Comparison of ENCODE assay signal across 17 cellular contexts in genomic region chr18:58401191-58401590, GRCh38.
DNase-seq lines count a peak whose midpoint lies in the region; ATAC-seq and TF ChIP-seq lines count a peak whose summit lies in the region.
"Had no signal": no experiment of that assay in that cellular context is flagged by ENCODE, and none has a peak within 500 bp of the region (broad histone marks: within the 10 kb centered on the region; RNA-seq: fewer than 3 reads in every experiment).

No MANE protein-coding gene starts in this region.

- peaks cover 17% of the 10 kb centered on the region for H3K4me1 ChIP-seq in CD4-positive, alpha-beta memory T cell (ENCODE audit: insufficient read depth, low read length)
- H3K4me1 ChIP-seq in naive thymus-derived CD4-positive, alpha-beta T cell (ENCODE audit: control insufficient read depth in 2 of 2, insufficient read depth in 2 of 2, low read length in 2 of 2) = peaks cover 0 to 3% of the 10 kb centered on the region in 2 donors
- H3K4me1 ChIP-seq in vagina = peaks cover 15% of the 10 kb centered on the region

- intact Hi-C loops in activated CD4-positive, alpha-beta T cell treated with anti-CD3 and anti-CD28 coated beads, Interleukin-2, amount 10 ng/mL, durations not matched to agents 24 days and 14 days (cut with micrococcal nuclease) = no loop called here
- intact Hi-C loops in CD4-positive, alpha-beta memory T cell (cut with micrococcal nuclease) = no loop called here
- intact Hi-C loops in naive thymus-derived CD4-positive, alpha-beta T cell (cut with micrococcal nuclease) = loop anchor here in 1 of 2 donors (1.0 kb wide), 1 partner anchor 37 kb away; no protein-coding TSS in a partner anchor
- intact Hi-C loops in vagina (cut with DNase I) = no loop called here

- H3K27me3 Mint-ChIP-seq in activated CD4-positive, alpha-beta T cell treated with anti-CD3 and anti-CD28 coated beads, Interleukin-2, amount 10 ng/mL, durations not matched to agents 7 days and 5 days = no peaks in the 10 kb centered on the region
- no peaks in the 10 kb centered on the region for H3K27me3 Mint-ChIP-seq in activated CD4-positive, alpha-beta T cell treated with anti-CD3 and anti-CD28 coated beads, Interleukin-2, amount 10 ng/mL, durations not matched to agents 24 days and 14 days
- H3K27me3 Mint-ChIP-seq in CD4-positive, alpha-beta memory T cell = no peaks in the 10 kb centered on the region
- peaks cover 3% of the 10 kb centered on the region for H3K27me3 Mint-ChIP-seq in activated T-helper 17 cell treated with anti-CD3 and anti-CD28 coated beads, Interleukin-2, amount 50 U/mL, for 72 hours
- peaks cover 0 to 3% (median 0%) of the 10 kb centered on the region in 5 donors for H3K27me3 Mint-ChIP-seq in naive thymus-derived CD4-positive, alpha-beta T cell
- H3K27me3 Mint-ChIP-seq: IgD-negative memory B cell had no signal

- POLR2A ChIA-PET in activated CD4-positive, alpha-beta T cell treated with anti-CD3 and anti-CD28 coated beads, Interleukin-2, amount 10 ng/mL, durations not matched to agents 7 days and 5 days (lab: Charles Lee) = no interaction called here
- POLR2A ChIA-PET in CD4-positive, alpha-beta memory T cell (lab: Charles Lee; ENCODE audit: partially characterized antibody) = no interaction called here
- POLR2A ChIA-PET in naive thymus-derived CD4-positive, alpha-beta T cell (lab: Charles Lee) = interaction anchor here (0.6 kb wide), 1 partner anchor 90 kb away, joined by 3 read pairs; no protein-coding TSS in a partner anchor

- no peak for DNase-seq in activated CD4-positive, alpha-beta T cell treated with anti-CD3 and anti-CD28 coated beads, Interleukin-2, amount 10 ng/mL, durations not matched to agents 7 days and 5 days
- no peak for DNase-seq in activated CD4-positive, alpha-beta T cell treated with anti-CD3 and anti-CD28 coated beads, Interleukin-2, amount 10 ng/mL, durations not matched to agents 24 days and 14 days
- DNase-seq in CD4-positive, alpha-beta memory T cell = no peak
- DNase-seq in naive thymus-derived CD4-positive, alpha-beta T cell = peak in 4 of 9 donors; percentile 9 to 27 (median 16)
- DNase-seq in T-helper 9 cell (no peak), vagina (ENCODE audit: extremely low spot score in 2 of 2) (no peak)
- DNase-seq: 8988T; CD8-positive, alpha-beta memory T cell; Karpas-422; NCI-H1436; NCI-H1930; NCI-H345; NCI-H524 treated with DMSO at 0.1 percent for 48 hours had no signal

- CTCF ChIA-PET in activated CD4-positive, alpha-beta T cell treated with anti-CD3 and anti-CD28 coated beads, Interleukin-2, amount 10 ng/mL, durations not matched to agents 7 days and 5 days (lab: Charles Lee) = interaction anchor here (1.4 kb wide), 1 partner anchor 362 kb away, joined by 3 read pairs; no protein-coding TSS in a partner anchor
- CTCF ChIA-PET in CD4-positive, alpha-beta memory T cell (lab: Charles Lee; ENCODE audit: partially characterized antibody) = interaction anchor here (1.0 to 1.6 kb wide), 2 partner anchors 90 to 363 kb away, joined by 4 to 5 read pairs; no protein-coding TSS in a partner anchor
- CTCF ChIA-PET in naive thymus-derived CD4-positive, alpha-beta T cell (lab: Charles Lee) = interaction anchor here (0.6 to 1.3 kb wide), 4 partner anchors 101 to 363 kb away, joined by 3 to 6 read pairs (median 4); no protein-coding TSS in a partner anchor

- peak; percentile 24 for ATAC-seq in activated T-helper 17 cell treated with anti-CD3 and anti-CD28 coated beads, Interleukin-2, amount 50 U/mL, for 72 hours (replicated peaks)
- ATAC-seq in naive thymus-derived CD4-positive, alpha-beta T cell = no peak
- ATAC-seq in GM19452 (IDR thresholded peaks at IDR 0.05; ENCODE audit: unreplicated experiment) = no peak

- no peak for TF ChIP-seq CTCF in vagina (IDR thresholded peaks at IDR 0.05)

- no peak for TF ChIP-seq POLR2A in vagina (IDR thresholded peaks at IDR 0.05)

- H3K27ac ChIP-seq in CD4-positive, alpha-beta memory T cell (ENCODE audit: low read depth, low read length) = no peak overlapping the region
- H3K27ac ChIP-seq in naive thymus-derived CD4-positive, alpha-beta T cell (ENCODE audit: low read depth, low read length) = peak overlapping the region; percentile 51
- no peak overlapping the region for H3K27ac ChIP-seq in vagina

- H3K4me1 Mint-ChIP-seq in activated CD4-positive, alpha-beta T cell treated with anti-CD3 and anti-CD28 coated beads, Interleukin-2, amount 10 ng/mL, durations not matched to agents 7 days and 5 days = peaks cover 29% of the 10 kb centered on the region
- H3K4me1 Mint-ChIP-seq in activated CD4-positive, alpha-beta T cell treated with anti-CD3 and anti-CD28 coated beads, Interleukin-2, amount 10 ng/mL, durations not matched to agents 24 days and 14 days = peaks cover 5% of the 10 kb centered on the region
- H3K4me1 Mint-ChIP-seq in CD4-positive, alpha-beta memory T cell = peaks cover 5 to 20% (median 8%) of the 10 kb centered on the region in 4 donors
- H3K4me1 Mint-ChIP-seq in activated T-helper 17 cell treated with anti-CD3 and anti-CD28 coated beads, Interleukin-2, amount 50 U/mL, for 72 hours = peaks cover 7% of the 10 kb centered on the region
- H3K4me1 Mint-ChIP-seq in naive thymus-derived CD4-positive, alpha-beta T cell = peaks cover 5 to 28% (median 25%) of the 10 kb centered on the region in 7 donors
- H3K4me1 Mint-ChIP-seq: B cell, IgD-negative memory B cell had no signal

- H3K36me3 ChIP-seq in CD4-positive, alpha-beta memory T cell (ENCODE audit: insufficient read depth, low read length) = no peaks in the 10 kb centered on the region
- H3K36me3 ChIP-seq in naive thymus-derived CD4-positive, alpha-beta T cell (ENCODE audit: control insufficient read depth in 2 of 3, insufficient read depth in 3 of 3, low read length in 3 of 3) = no peaks in the 10 kb centered on the region
- H3K36me3 ChIP-seq in vagina = no peaks in the 10 kb centered on the region

- no peaks in the 10 kb centered on the region for H3K36me3 Mint-ChIP-seq in activated CD4-positive, alpha-beta T cell treated with anti-CD3 and anti-CD28 coated beads, Interleukin-2, amount 10 ng/mL, durations not matched to agents 7 days and 5 days (ENCODE audit: low read depth)
- no peaks in the 10 kb centered on the region for H3K36me3 Mint-ChIP-seq in activated CD4-positive, alpha-beta T cell treated with anti-CD3 and anti-CD28 coated beads, Interleukin-2, amount 10 ng/mL, durations not matched to agents 24 days and 14 days (ENCODE audit: low read depth)
- no peaks in the 10 kb centered on the region for H3K36me3 Mint-ChIP-seq in CD4-positive, alpha-beta memory T cell
- no peaks in the 10 kb centered on the region for H3K36me3 Mint-ChIP-seq in activated T-helper 17 cell treated with anti-CD3 and anti-CD28 coated beads, Interleukin-2, amount 50 U/mL, for 72 hours (ENCODE audit: low read depth)
- H3K36me3 Mint-ChIP-seq in naive thymus-derived CD4-positive, alpha-beta T cell = no peaks in the 10 kb centered on the region
- H3K36me3 Mint-ChIP-seq: CD8-positive, alpha-beta memory T cell had no signal

- H3K9me3 ChIP-seq in CD4-positive, alpha-beta memory T cell (ENCODE audit: control insufficient read depth in 1 of 2, low read length in 2 of 2) = no peaks in the 10 kb centered on the region
- no peaks in the 10 kb centered on the region for H3K9me3 ChIP-seq in naive thymus-derived CD4-positive, alpha-beta T cell (ENCODE audit: control insufficient read depth in 2 of 3, low read length in 3 of 3)
- H3K9me3 ChIP-seq in vagina = no peaks in the 10 kb centered on the region

- peak overlapping the region; percentile 89 for H3K27ac Mint-ChIP-seq in activated CD4-positive, alpha-beta T cell treated with anti-CD3 and anti-CD28 coated beads, Interleukin-2, amount 10 ng/mL, durations not matched to agents 7 days and 5 days
- no peak overlapping the region for H3K27ac Mint-ChIP-seq in activated CD4-positive, alpha-beta T cell treated with anti-CD3 and anti-CD28 coated beads, Interleukin-2, amount 10 ng/mL, durations not matched to agents 24 days and 14 days
- H3K27ac Mint-ChIP-seq in CD4-positive, alpha-beta memory T cell = peak overlapping the region in 3 of 7 donors; percentile 22 to 46 (median 25)
- peak overlapping the region; percentile 54 for H3K27ac Mint-ChIP-seq in activated T-helper 17 cell treated with anti-CD3 and anti-CD28 coated beads, Interleukin-2, amount 50 U/mL, for 72 hours
- H3K27ac Mint-ChIP-seq in naive thymus-derived CD4-positive, alpha-beta T cell = peak overlapping the region; percentile 35 to 86 (median 68)
- H3K27ac Mint-ChIP-seq: B cell; CD8-positive, alpha-beta memory T cell had no signal

- H3K4me3 ChIP-seq in CD4-positive, alpha-beta memory T cell (ENCODE audit: low read length in 2 of 2) = no peak overlapping the region
- no peak overlapping the region for H3K4me3 ChIP-seq in naive thymus-derived CD4-positive, alpha-beta T cell (ENCODE audit: low read length)
- no peak overlapping the region for H3K4me3 ChIP-seq in vagina

- no peaks in the 10 kb centered on the region for H3K27me3 ChIP-seq in CD4-positive, alpha-beta memory T cell (ENCODE audit: insufficient read depth, low read length)
- no peaks in the 10 kb centered on the region for H3K27me3 ChIP-seq in naive thymus-derived CD4-positive, alpha-beta T cell (ENCODE audit: control insufficient read depth in 2 of 2, insufficient read depth in 2 of 2, low read length in 2 of 2)
- no peaks in the 10 kb centered on the region for H3K27me3 ChIP-seq in vagina

- H3K4me3 Mint-ChIP-seq in activated CD4-positive, alpha-beta T cell treated with anti-CD3 and anti-CD28 coated beads, Interleukin-2, amount 10 ng/mL, durations not matched to agents 7 days and 5 days = no peak overlapping the region
- no peak overlapping the region for H3K4me3 Mint-ChIP-seq in activated CD4-positive, alpha-beta T cell treated with anti-CD3 and anti-CD28 coated beads, Interleukin-2, amount 10 ng/mL, durations not matched to agents 24 days and 14 days
- H3K4me3 Mint-ChIP-seq in CD4-positive, alpha-beta memory T cell = peak overlapping the region in 6 of 8 donors; percentile 1 to 70 (median 40)
- peak overlapping the region; percentile 24 for H3K4me3 Mint-ChIP-seq in activated T-helper 17 cell treated with anti-CD3 and anti-CD28 coated beads, Interleukin-2, amount 50 U/mL, for 72 hours
- H3K4me3 Mint-ChIP-seq in naive thymus-derived CD4-positive, alpha-beta T cell = peak overlapping the region in 9 of 10 donors; percentile 12 to 66 (median 58)
- H3K4me3 Mint-ChIP-seq: B cell; CD8-positive, alpha-beta memory T cell had no signal

- no peaks in the 10 kb centered on the region for H3K9me3 Mint-ChIP-seq in activated CD4-positive, alpha-beta T cell treated with anti-CD3 and anti-CD28 coated beads, Interleukin-2, amount 10 ng/mL, durations not matched to agents 7 days and 5 days
- H3K9me3 Mint-ChIP-seq in activated CD4-positive, alpha-beta T cell treated with anti-CD3 and anti-CD28 coated beads, Interleukin-2, amount 10 ng/mL, durations not matched to agents 24 days and 14 days = no peaks in the 10 kb centered on the region
- H3K9me3 Mint-ChIP-seq in CD4-positive, alpha-beta memory T cell = peaks cover 0 to 1% (median 0%) of the 10 kb centered on the region in 8 donors
- H3K9me3 Mint-ChIP-seq in activated T-helper 17 cell treated with anti-CD3 and anti-CD28 coated beads, Interleukin-2, amount 50 U/mL, for 72 hours = no peaks in the 10 kb centered on the region
- H3K9me3 Mint-ChIP-seq in naive thymus-derived CD4-positive, alpha-beta T cell = no peaks in the 10 kb centered on the region
- H3K9me3 Mint-ChIP-seq: CD8-positive, alpha-beta memory T cell; IgD-negative memory B cell had no signal

Comparison
In these comparisons a context has a peak if more than half of its experiments do, and no peak if none do; other contexts are left out.
1. H3K4me3 Mint-ChIP-seq: peak in CD4-positive, alpha-beta memory T cell (6 of 8), activated T-helper 17 cell treated with anti-CD3 and anti-CD28 coated beads, Interleukin-2, amount 50 U/mL, for 72 hours (single experiment) and naive thymus-derived CD4-positive, alpha-beta T cell (9 of 10); none in activated CD4-positive, alpha-beta T cell treated with anti-CD3 and anti-CD28 coated beads, Interleukin-2, amount 10 ng/mL, durations not matched to agents 7 days and 5 days (single experiment) and activated CD4-positive, alpha-beta T cell treated with anti-CD3 and anti-CD28 coated beads, Interleukin-2, amount 10 ng/mL, durations not matched to agents 24 days and 14 days (single experiment).